Comparison of ENCODE assay signal across 10 cellular contexts in the genomic region with DNA sequence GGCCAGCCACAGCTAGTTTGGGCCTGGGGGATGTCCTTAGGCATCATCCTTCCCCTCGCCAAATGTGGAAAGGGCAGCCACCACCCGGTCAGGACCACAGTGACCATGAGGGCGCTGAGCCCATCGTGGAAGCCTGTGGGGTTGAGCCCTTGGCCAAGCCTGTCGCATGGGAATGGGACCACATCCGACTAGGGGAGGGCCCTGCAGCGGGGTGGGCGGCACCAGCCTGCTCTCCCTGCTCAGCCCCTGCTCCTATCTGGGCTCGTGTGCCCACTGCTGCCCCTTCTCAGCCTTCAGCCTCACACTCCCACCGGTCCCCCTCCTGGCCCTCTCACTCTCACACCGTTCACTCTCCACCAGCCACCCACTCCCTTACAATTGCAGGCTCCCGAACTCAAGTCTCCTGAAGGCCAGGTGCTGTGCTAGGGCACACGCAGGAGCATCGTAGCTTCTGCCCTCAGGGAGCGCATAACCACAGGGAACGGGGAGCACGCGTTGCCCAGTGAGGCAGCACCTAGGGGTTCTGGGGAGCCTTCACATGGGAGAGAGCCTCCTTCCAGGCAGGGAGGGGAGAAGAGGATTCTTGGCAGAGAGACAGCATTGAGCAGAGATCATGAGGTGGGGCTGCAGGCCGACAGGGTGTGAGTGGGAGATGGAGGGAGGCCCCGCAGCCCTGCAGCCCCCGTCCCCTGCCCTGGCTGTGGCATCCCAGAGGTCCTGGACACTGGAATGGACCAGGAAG. TPM values are rescaled to one million over a fixed set of nuclear protein-coding genes. Genes with fewer than 3 reads are reported as not detected.
DNase-seq lines count a peak whose midpoint lies in the region; ATAC-seq and TF ChIP-seq lines count a peak whose summit lies in the region.
"Had no signal": no experiment of that assay in that cellular context is flagged by ENCODE, and none has a peak within 500 bp of the region (broad histone marks: within the 10 kb centered on the region; RNA-seq: fewer than 3 reads in every experiment).

No MANE protein-coding gene starts in this region.

- H3K9me3 Mint-ChIP-seq in activated naive CD8-positive, alpha-beta T cell treated with anti-CD3 and anti-CD28 coated beads, Interleukin-2, amount 10 ng/mL, durations not matched to agents 7 days and 5 days, result no peaks in the 10 kb centered on the region
- H3K9me3 Mint-ChIP-seq in activated naive CD8-positive, alpha-beta T cell treated with anti-CD3 and anti-CD28 coated beads for 36 hours, result no peaks in the 10 kb centered on the region
- no peaks in the 10 kb centered on the region for H3K9me3 Mint-ChIP-seq in T-cell
- H3K9me3 Mint-ChIP-seq: activated B cell treated with CpG ODN at 0.5 μM for 24 hours had no signal

- 90% methylated on average over 21 of the region's 21 CpGs; no CpG with 5 or more reads in 1 of the 2 donors for WGBS in transverse colon (ENCODE audit: low coverage in 1 of 2), 2 donors

- H3K27me3 Mint-ChIP-seq in activated naive CD8-positive, alpha-beta T cell treated with anti-CD3 and anti-CD28 coated beads, Interleukin-2, amount 10 ng/mL, durations not matched to agents 7 days and 5 days, result peaks cover 6% of the 10 kb centered on the region
- H3K27me3 Mint-ChIP-seq in activated naive CD8-positive, alpha-beta T cell treated with anti-CD3 and anti-CD28 coated beads for 36 hours, result no peaks in the 10 kb centered on the region
- H3K27me3 Mint-ChIP-seq in T-cell, result no peaks in the 10 kb centered on the region

- H3K36me3 ChIP-seq in fibroblast of lung (ENCODE audit: control insufficient read depth, insufficient read depth, low read length) (peaks cover 30% of the 10 kb centered on the region), osteoblast (ENCODE audit: insufficient read depth, low read length) (peaks cover 52% of the 10 kb centered on the region), transverse colon (no peaks in the 10 kb centered on the region)

- POLR2A ChIA-PET in activated naive CD8-positive, alpha-beta T cell treated with anti-CD3 and anti-CD28 coated beads, Interleukin-2, amount 10 ng/mL, durations not matched to agents 7 days and 5 days (lab: Charles Lee), result interaction anchor here (1.2 to 4.1 kb wide), 2 partner anchors 13 to 42 kb away, joined by 3 to 38 read pairs; partner anchors contain the start of gene PML
- POLR2A ChIA-PET in T-cell (lab: Charles Lee), result no interaction called here

- no peaks in the 10 kb centered on the region for H3K36me3 Mint-ChIP-seq in activated naive CD8-positive, alpha-beta T cell treated with anti-CD3 and anti-CD28 coated beads, Interleukin-2, amount 10 ng/mL, durations not matched to agents 7 days and 5 days
- H3K36me3 Mint-ChIP-seq in activated naive CD8-positive, alpha-beta T cell treated with anti-CD3 and anti-CD28 coated beads for 36 hours, result no peaks in the 10 kb centered on the region
- H3K36me3 Mint-ChIP-seq in T-cell, result no peaks in the 10 kb centered on the region

- in situ Hi-C loops in transverse colon (cut with MboI; ENCODE audit: low pct_ligation_motif_present in 1 of 4, low pct_unique_long_range_greater_than_20kb in 1 of 4, low sequenced_read_pairs in 3 of 4), result loop anchor here in 1 of 4 donors (25.0 kb wide), 1 partner anchor 360 kb away; no protein-coding TSS in a partner anchor

- H3K4me3 Mint-ChIP-seq in activated naive CD8-positive, alpha-beta T cell treated with anti-CD3 and anti-CD28 coated beads, Interleukin-2, amount 10 ng/mL, durations not matched to agents 7 days and 5 days, result peak overlapping the region; percentile 15
- no peak overlapping the region for H3K4me3 Mint-ChIP-seq in activated naive CD8-positive, alpha-beta T cell treated with anti-CD3 and anti-CD28 coated beads for 36 hours
- H3K4me3 Mint-ChIP-seq in T-cell, result no peak overlapping the region
- H3K4me3 Mint-ChIP-seq: activated B cell treated with CpG ODN at 0.5 μM for 24 hours had no signal

- H3K4me1 Mint-ChIP-seq in activated naive CD8-positive, alpha-beta T cell treated with anti-CD3 and anti-CD28 coated beads, Interleukin-2, amount 10 ng/mL, durations not matched to agents 7 days and 5 days, result peaks cover 16% of the 10 kb centered on the region
- H3K4me1 Mint-ChIP-seq in activated naive CD8-positive, alpha-beta T cell treated with anti-CD3 and anti-CD28 coated beads for 36 hours, result peaks cover 9% of the 10 kb centered on the region
- H3K4me1 Mint-ChIP-seq in T-cell, result peaks cover 8 to 14% (median 9%) of the 10 kb centered on the region in 3 donors

- H3K4me3 ChIP-seq in fibroblast of lung (replicated peaks in 1 of 4; ENCODE audit: control extremely low read depth in 1 of 4, insufficient read depth in 1 of 4, low read depth in 3 of 4, low read length in 4 of 4) (no peak overlapping the region), osteoblast (ENCODE audit: insufficient read depth, low read length) (no peak overlapping the region), transverse colon (no peak overlapping the region)
- H3K4me3 ChIP-seq: A549 had no signal

- no peak overlapping the region for H2AFZ ChIP-seq in fibroblast of lung (ENCODE audit: low read length)
- no peak overlapping the region for H2AFZ ChIP-seq in osteoblast (ENCODE audit: low read length)

- H3K27me3 ChIP-seq in fibroblast of lung (ENCODE audit: control insufficient read depth, insufficient read depth, low read length), result no peaks in the 10 kb centered on the region
- H3K27me3 ChIP-seq in osteoblast (ENCODE audit: insufficient read depth, low read length), result no peaks in the 10 kb centered on the region
- no peaks in the 10 kb centered on the region for H3K27me3 ChIP-seq in transverse colon

- no peak for TF ChIP-seq CTCF in fibroblast of lung (conservative IDR thresholded peaks at IDR 0.05 in 1 of 2, IDR thresholded peaks at IDR 0.05 in 1 of 2; ENCODE audit: low read depth in 1 of 2, low read length in 2 of 2)
- no peak for TF ChIP-seq CTCF in osteoblast (IDR thresholded peaks at IDR 0.05; ENCODE audit: extremely low read depth, low read depth, low read length)
- no peak for TF ChIP-seq CTCF in transverse colon (IDR thresholded peaks at IDR 0.05)

- CTCF ChIA-PET in T-cell (lab: Charles Lee), result interaction anchor here in 1 of 2 donors (1.8 kb wide), 1 partner anchor 12 kb away, joined by 6 read pairs; no protein-coding TSS in a partner anchor

- H3K79me2 ChIP-seq in fibroblast of lung (ENCODE audit: control insufficient read depth, insufficient read depth, low read length) (no peaks in the 10 kb centered on the region), osteoblast (ENCODE audit: insufficient read depth, low read length) (no peaks in the 10 kb centered on the region)

- no peak for TF ChIP-seq POLR2A in transverse colon (IDR thresholded peaks at IDR 0.05)

- H3K9me3 ChIP-seq in fibroblast of lung (ENCODE audit: control insufficient read depth, insufficient read depth, low read depth, low read length) (no peaks in the 10 kb centered on the region), osteoblast (ENCODE audit: low read depth, low read length) (no peaks in the 10 kb centered on the region), transverse colon (no peaks in the 10 kb centered on the region)
- H3K9me3 ChIP-seq: A549 had no signal

- H4K20me1 ChIP-seq in fibroblast of lung (ENCODE audit: control insufficient read depth, extremely low read depth, insufficient read depth, low read length) (no peaks in the 10 kb centered on the region), osteoblast (ENCODE audit: insufficient read depth, low read length) (peaks cover 6% of the 10 kb centered on the region)

- H3K4me1 ChIP-seq in fibroblast of lung (ENCODE audit: control insufficient read depth, extremely low read depth, insufficient read depth, low read length) (peaks cover 37% of the 10 kb centered on the region), osteoblast (ENCODE audit: insufficient read depth, low read length) (peaks cover 40% of the 10 kb centered on the region), transverse colon (peaks cover 8 to 19% (median 10%) of the 10 kb centered on the region in 4 donors)

- H3K27ac ChIP-seq in fibroblast of lung (ENCODE audit: insufficient read depth, low read length), result peak overlapping the region; percentile 80
- peak overlapping the region; percentile 75 for H3K27ac ChIP-seq in osteoblast (ENCODE audit: low read depth, low read length)
- H3K27ac ChIP-seq in transverse colon, result peak overlapping the region; percentile 82 to 95 (median 89)

- peak overlapping the region; percentile 57 for H3K27ac Mint-ChIP-seq in activated naive CD8-positive, alpha-beta T cell treated with anti-CD3 and anti-CD28 coated beads, Interleukin-2, amount 10 ng/mL, durations not matched to agents 7 days and 5 days
- H3K27ac Mint-ChIP-seq in activated naive CD8-positive, alpha-beta T cell treated with anti-CD3 and anti-CD28 coated beads for 36 hours, result no peak overlapping the region
- H3K27ac Mint-ChIP-seq in T-cell, result no peak overlapping the region
- H3K27ac Mint-ChIP-seq: activated B cell treated with CpG ODN at 0.5 μM for 24 hours had no signal

- DNase-seq in activated naive CD8-positive, alpha-beta T cell treated with anti-CD3 and anti-CD28 coated beads, Interleukin-2, amount 10 ng/mL, durations not matched to agents 7 days and 5 days, result no peak
- DNase-seq in activated naive CD8-positive, alpha-beta T cell treated with anti-CD3 and anti-CD28 coated beads for 36 hours, result no peak
- DNase-seq in fibroblast of lung (ENCODE audit: low read depth in 2 of 2) (no peak), osteoblast (ENCODE audit: insufficient read length, low spot score, missing footprints) (peak; percentile 50), transverse colon (no peak), T-cell (no peak), SK-N-DZ (ENCODE audit: low spot score) (no peak)
- DNase-seq: activated B cell treated with CpG ODN at 0.5 μM for 24 hours had no signal

- no peak overlapping the region for H3K9ac ChIP-seq in fibroblast of lung (ENCODE audit: insufficient read depth, low read length)

- H3K4me2 ChIP-seq in fibroblast of lung (ENCODE audit: extremely low read depth, insufficient read depth, low read length) (no peak overlapping the region), osteoblast (ENCODE audit: insufficient read depth, low read length) (no peak overlapping the region)
- H3K4me2 ChIP-seq: A549 had no signal

- no peak for TF ChIP-seq EP300 in transverse colon (IDR thresholded peaks at IDR 0.05; ENCODE audit: low read depth)

- no peak for ATAC-seq in activated naive CD8-positive, alpha-beta T cell treated with anti-CD3 and anti-CD28 coated beads, Interleukin-2, amount 10 ng/mL, durations not matched to agents 7 days and 5 days (ENCODE audit: low read depth)
- ATAC-seq in HG03108 (IDR thresholded peaks at IDR 0.05; ENCODE audit: unreplicated experiment) (no peak), T-cell (replicated peaks in 1 of 4) (no peak)

- intact Hi-C loops in transverse colon (cut with DNase I; ENCODE audit: low total_unique reads), result no loop called here

RNA-seq across cellular contexts. Expression of gene LOXL1, which starts 26.1 kb away (rescaled TPM):
- 10 to 100 TPM in 1 of 2 experiments, 1 to 10 TPM in 1; 8.8 to 10.5 TPM for total RNA-seq in activated naive CD8-positive, alpha-beta T cell treated with anti-CD3 and anti-CD28 coated beads, Interleukin-2, amount 10 ng/mL, durations not matched to agents 7 days and 5 days
- total RNA-seq in activated naive CD8-positive, alpha-beta T cell treated with anti-CD3 and anti-CD28 coated beads for 36 hours, result 1 to 10 TPM; 2.1 to 2.4 TPM
- total RNA-seq in fibroblast of lung (65.6 and 91.4 TPM in 2 replicates), osteoblast (246 and 264 TPM in 2 replicates), transverse colon (1 to 10 TPM in 3 of 4 donors, not detected in 1; 1.8 to 6.8 (median 1.9) TPM), T-cell (1 to 10 TPM; 1.4 to 4.8 (median 1.6) TPM)
- polyA plus RNA-seq in fibroblast of lung, result 163 and 188 TPM in 2 replicates
- polyA plus RNA-seq in fibroblast of lung (2012), result 252 and 290 TPM in 2 replicates
- polyA minus RNA-seq in fibroblast of lung (ENCODE audit: low replicate concordance), result 596 and 875 TPM in 2 replicates
- polyA plus RNA-seq in SK-N-DZ (2014; cell fraction: cytosol; rRNA removed), result 29.4 and 31.5 TPM in 2 replicates
- 24.0 and 26.1 TPM in 2 replicates for polyA plus RNA-seq in SK-N-DZ (2014; cell fraction: nucleus; rRNA removed)

RNA-seq across cellular contexts. Expression of gene STOML1, which starts 39.8 kb away (rescaled TPM):
- total RNA-seq in activated naive CD8-positive, alpha-beta T cell treated with anti-CD3 and anti-CD28 coated beads, Interleukin-2, amount 10 ng/mL, durations not matched to agents 7 days and 5 days, result 1 to 10 TPM; 9.4 to 9.5 TPM
- total RNA-seq in activated naive CD8-positive, alpha-beta T cell treated with anti-CD3 and anti-CD28 coated beads for 36 hours, result 10 to 100 TPM in 1 of 2 experiments, 1 to 10 TPM in 1; 8.3 to 10.6 TPM
- total RNA-seq in fibroblast of lung (9.2 and 24.8 TPM in 2 replicates), osteoblast (14.1 and 15.0 TPM in 2 replicates), transverse colon (10 to 100 TPM in 1 of 4 donors, 1 to 10 TPM in 2, under 1 TPM in 1; 0.75 to 14.6 (median 4.5) TPM), T-cell (10 to 100 TPM in 3 of 5 donors, 1 to 10 TPM in 2; 5.1 to 13.4 (median 12.0) TPM)
- 8.7 and 9.8 TPM in 2 replicates for polyA plus RNA-seq in fibroblast of lung
- 17.9 and 21.1 TPM in 2 replicates for polyA plus RNA-seq in fibroblast of lung (2012)
- 23.9 and 42.9 TPM in 2 replicates for polyA minus RNA-seq in fibroblast of lung (ENCODE audit: low replicate concordance)
- polyA plus RNA-seq in SK-N-DZ (2014; cell fraction: cytosol; rRNA removed), result 10.7 and 13.9 TPM in 2 replicates
- polyA plus RNA-seq in SK-N-DZ (2014; cell fraction: nucleus; rRNA removed), result 6.9 and 16.8 TPM in 2 replicates

RNA-seq across cellular contexts. Expression of gene PML, which starts 42.2 kb away (rescaled TPM):
- 100 to 1,000 TPM; 118 to 120 TPM for total RNA-seq in activated naive CD8-positive, alpha-beta T cell treated with anti-CD3 and anti-CD28 coated beads, Interleukin-2, amount 10 ng/mL, durations not matched to agents 7 days and 5 days
- 10 to 100 TPM; 53.4 to 54.3 TPM for total RNA-seq in activated naive CD8-positive, alpha-beta T cell treated with anti-CD3 and anti-CD28 coated beads for 36 hours
- total RNA-seq in fibroblast of lung (16.4 and 34.0 TPM in 2 replicates), osteoblast (46.7 and 50.7 TPM in 2 replicates), transverse colon (100 to 1,000 TPM in 1 of 4 donors, 10 to 100 TPM in 3; 35.1 to 128 (median 70.0) TPM), T-cell (10 to 100 TPM; 43.0 to 79.8 (median 60.7) TPM)
- 11.1 and 15.5 TPM in 2 replicates for polyA plus RNA-seq in fibroblast of lung
- polyA plus RNA-seq in fibroblast of lung (2012), result 54.7 and 63.1 TPM in 2 replicates
- 101 and 102 TPM in 2 replicates for polyA minus RNA-seq in fibroblast of lung (ENCODE audit: low replicate concordance)
- 9.1 and 14.0 TPM in 2 replicates for polyA plus RNA-seq in SK-N-DZ (2014; cell fraction: cytosol; rRNA removed)
- polyA plus RNA-seq in SK-N-DZ (2014; cell fraction: nucleus; rRNA removed), result 13.7 and 17.4 TPM in 2 replicates
